ENCODE assay signal across 29 cellular contexts in genomic region chr15:56933420-56934210, GRCh38. TPM values are rescaled to one million over a fixed set of nuclear protein-coding genes. Genes with fewer than 3 reads are reported as not detected.
DNase-seq lines count a peak whose midpoint lies in the region; ATAC-seq, FAIRE-seq and TF ChIP-seq lines count a peak whose summit lies in the region.
"Had no signal": no experiment of that assay in that cellular context is flagged by ENCODE, and none has a peak within 500 bp of the region (broad histone marks: within the 10 kb centered on the region; RNA-seq: fewer than 3 reads in every experiment).

No MANE protein-coding gene starts in this region.

- DNase-seq in A549 (ENCODE audit: low read depth in 1 of 2, low spot score in 1 of 2) (no peak), EH (ENCODE audit: low read depth) (peak; percentile 42), SK-N-MC (ENCODE audit: low read depth, low spot score) (peak; percentile 34), NCI-H226 (no peak), UCSD-AML1 (lab: John Stamatoyannopoulos, UW; ENCODE audit: unreplicated experiment) (no peak)
- DNase-seq: activated CD4-positive, alpha-beta T cell treated with anti-CD3 and anti-CD28 coated beads for 4 hours; activated CD8-positive, alpha-beta T cell treated with anti-CD3 and anti-CD28 coated beads, Interleukin-2, amount 10 ng/mL, durations not matched to agents 7 days and 5 days; BE2C; cortex of kidney; endodermal cell; GDM1; GOT3; heart right ventricle; midbrain; natural killer cell; NCI-H1417; NCI-H2081; NCI-H748 treated with DMSO at 0.1 percent for 48 hours; occipital lobe; SHP77 treated with DMSO at 0.1 percent for 48 hours; stimulated activated CD4-positive, alpha-beta T cell treated with anti-CD3 and anti-CD28 coated beads, Interleukin-4, amount 100 ng/mL, for 24 hours; transverse colon; WERI-Rb-1 had no signal

- WGBS in A549 (ENCODE audit: missing lambda C conversion rate), result 30% methylated on average over 1 of the region's 1 CpG

- POLR2A ChIA-PET in A549 (lab: Yijun Ruan, JAX), result interaction anchor here (1.1 to 1.4 kb wide), 2 partner anchors 15 to 200 kb away, joined by 3 read pairs; partner anchors contain the start of genes TCF12 and ZNF280D

- TF ChIP-seq RAD21 in A549 (conservative IDR thresholded peaks at IDR 0.05 in 1 of 2, IDR thresholded peaks at IDR 0.05 in 1 of 2), result no peak

- H3K9ac ChIP-seq in SK-N-MC (ENCODE audit: insufficient read length), result peak overlapping the region; percentile 10

- peaks cover 48% of the 10 kb centered on the region for H3K4me1 ChIP-seq in A549

- CTCF ChIA-PET in A549 (lab: Yijun Ruan, JAX), result interaction anchor here (1.1 to 4.1 kb wide), 4 partner anchors 10 to 373 kb away, joined by 3 to 20 read pairs (median 4); partner anchors contain the start of gene TCF12

- no peak for FAIRE-seq in A549 (lab: Jason Lieb, UNC)
- FAIRE-seq in endometrium (lab: Jason Lieb, UNC), result peak; percentile 21

- TF ChIP-seq POLR2A in A549 (IDR thresholded peaks at IDR 0.05; ENCODE audit: low read length), result no peak

- H3K36me3 ChIP-seq in SK-N-MC (ENCODE audit: insufficient read depth, low read length), result peaks cover 43% of the 10 kb centered on the region
- H3K36me3 ChIP-seq: esophagus muscularis mucosa, Peyer's patch, transverse colon had no signal

- no peak for ATAC-seq in A549
- no peak for ATAC-seq in GM19328 (IDR thresholded peaks at IDR 0.05; ENCODE audit: unreplicated experiment)
- no peak for ATAC-seq in GM21723 (IDR thresholded peaks at IDR 0.05; ENCODE audit: unreplicated experiment)
- ATAC-seq: activated CD8-positive, alpha-beta T cell treated with anti-CD3 and anti-CD28 coated beads, Interleukin-2, amount 10 ng/mL, durations not matched to agents 7 days and 5 days; natural killer cell had no signal

- H3K4me2 ChIP-seq in A549, result peak overlapping the region; percentile 13; the same call in 2 of the 3 replicates

- TF ChIP-seq EP300 in A549 (IDR thresholded peaks at IDR 0.05), result no peak

- TF ChIP-seq CTCF in A549 (IDR thresholded peaks at IDR 0.05), result no peak

- H3K27ac ChIP-seq in A549 (no peak overlapping the region), SK-N-MC (peak overlapping the region; percentile 44; the same call in 1 of the 2 replicates)
- H3K27ac ChIP-seq: esophagus muscularis mucosa, foreskin keratinocyte, heart right ventricle, Peyer's patch, transverse colon, WERI-Rb-1 had no signal

- no peak overlapping the region for H3K4me3 ChIP-seq in A549
- peak overlapping the region; percentile 30 for H3K4me3 ChIP-seq in SK-N-MC
- H3K4me3 ChIP-seq: esophagus muscularis mucosa, heart right ventricle, Peyer's patch, transverse colon had no signal

- H3K9me3 ChIP-seq in A549, result no peaks in the 10 kb centered on the region
- H3K9me3 ChIP-seq in SK-N-MC (ENCODE audit: low read depth, low read length), result no peaks in the 10 kb centered on the region; the same call in 1 of the 2 replicates
- H3K9me3 ChIP-seq: BE2C, esophagus muscularis mucosa, Peyer's patch, transverse colon had no signal

TF ChIP-seq in A549, 52 proteins besides CTCF, POLR2A, EP300 and RAD21:
- TF ChIP-seq REST (IDR thresholded peaks at IDR 0.05) (no peak), KDM1A (IDR thresholded peaks at IDR 0.05; ENCODE audit: low read depth) (no peak), MAFK (IDR thresholded peaks at IDR 0.05; ENCODE audit: partially characterized antibody) (peak; percentile 62), PHF8 (IDR thresholded peaks at IDR 0.05; ENCODE audit: borderline replicate concordance, low read depth) (no peak)

RNA-seq across cellular contexts. Expression of gene TCF12, which starts 15.2 kb away (rescaled TPM):
- polyA plus RNA-seq in A549 (2011; rRNA removed) (121 and 165 TPM in 2 replicates), A549 (2017; fragmentation: RNase III; extraction: RNeasy Plus Mini Kit Qiagen cat#74134 plus additional on column Dnase treatment) (34.1 to 36.3 TPM (median 35.5 TPM) in 3 replicates)
- 28.5 and 37.2 TPM in 2 replicates for polyA plus RNA-seq in A549 (2012; cell fraction: cytosol; rRNA removed)
- 18.7 and 21.9 TPM in 2 replicates for polyA plus RNA-seq in A549 (2012; cell fraction: nucleus; rRNA removed)
- polyA minus RNA-seq in A549 (2011; rRNA and poly(A)+ RNA removed), result 247 and 252 TPM in 2 replicates

Comparison
In these comparisons a context has a peak if more than half of its experiments do, and no peak if none do; other contexts are left out.
1. DNase-seq: peak in EH (single experiment) and SK-N-MC (single experiment); none in A549 (0 of 2), NCI-H226 (single experiment) and UCSD-AML1 (single experiment).